In the genomic region with DNA sequence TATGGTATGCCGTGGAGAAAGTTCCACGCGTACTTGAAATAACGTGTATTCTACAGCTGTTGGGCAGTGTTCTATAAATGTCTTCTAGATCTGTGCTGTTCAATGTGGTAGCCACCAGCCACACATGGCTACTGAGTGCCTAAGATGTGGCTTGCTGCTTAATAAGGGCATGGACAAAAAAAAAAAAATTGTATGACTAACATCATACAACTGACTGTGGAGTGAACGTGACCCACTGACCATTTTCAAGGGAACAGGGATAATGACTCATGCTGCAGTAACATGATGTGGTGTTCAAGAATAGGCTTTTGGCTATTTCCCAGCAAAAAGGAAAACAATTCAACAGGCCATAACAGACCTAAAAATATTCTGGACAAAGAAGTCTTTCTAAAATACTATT, we compare ENCODE assay signal across 11 cellular contexts. TPM values are rescaled to one million over a fixed set of nuclear protein-coding genes. Genes with fewer than 3 reads are reported as not detected.
DNase-seq lines count a peak whose midpoint lies in the region; ATAC-seq and TF ChIP-seq lines count a peak whose summit lies in the region.
"Had no signal": no experiment of that assay in that cellular context is flagged by ENCODE, and none has a peak within 500 bp of the region (broad histone marks: within the 10 kb centered on the region; RNA-seq: fewer than 3 reads in every experiment).

No MANE protein-coding gene starts in this region.

- no peak for TF ChIP-seq POLR2A in ovary (IDR thresholded peaks at IDR 0.05)

- H3K4me3 ChIP-seq in ovary: no peak overlapping the region

- H3K36me3 ChIP-seq in ovary: no peaks in the 10 kb centered on the region

- ATAC-seq in esophagus mucosa (peak; percentile 80), GM19328 (IDR thresholded peaks at IDR 0.05; ENCODE audit: unreplicated experiment) (no peak), GM18858 (IDR thresholded peaks at IDR 0.05; ENCODE audit: unreplicated experiment) (no peak)

- intact Hi-C loops in ovary (cut with DNase I): no loop called here

- H3K4me1 ChIP-seq in ovary (ENCODE audit: insufficient read depth): peaks cover 6% of the 10 kb centered on the region

- DNase-seq in Daoy (ENCODE audit: low read depth) (peak; percentile 94), RPMI7951 (ENCODE audit: low read depth) (peak; percentile 95), ovary (peak in 4 of 5 donors; percentile 33 to 63 (median 38)), SHP77 (lab: John Stamatoyannopoulos, UW) (no peak), DMS114 treated with DMSO at 0.1 percent for 48 hours (lab: John Stamatoyannopoulos, UW; ENCODE audit: unreplicated experiment) (no peak)
- DNase-seq: activated naive CD4-positive, alpha-beta T cell treated with Interleukin-2 at 50 U/mL for 16 hours; islet precursor cell had no signal

- WGBS in ovary, 3 donors: 70 to 73% (median 71%) methylated on average over 5 of the region's 5 CpGs

- H3K9me3 ChIP-seq in ovary: no peaks in the 10 kb centered on the region

- TF ChIP-seq EP300 in ovary (IDR thresholded peaks at IDR 0.05): no peak

- no peaks in the 10 kb centered on the region for H3K27me3 ChIP-seq in ovary

- H3K27ac ChIP-seq in ovary: no peak overlapping the region
- H3K27ac ChIP-seq: KMS-11 had no signal

- TF ChIP-seq CTCF in ovary (IDR thresholded peaks at IDR 0.05): no peak

RNA-seq across cellular contexts. Expression of gene ATG14, which starts 13.0 kb away (rescaled TPM):
- 12.2 and 12.7 TPM in 2 replicates for total RNA-seq in Daoy (2014; rRNA removed; shearing (Covaris generic))
- 4.1 and 6.8 TPM in 2 replicates for total RNA-seq in RPMI7951 (2014; rRNA removed; shearing (Covaris generic))
- 5.3 TPM for total RNA-seq in esophagus mucosa
- total RNA-seq in ovary: 10 to 100 TPM in 6 of 7 donors, 1 to 10 TPM in 1; 9.5 to 15.6 (median 12.1) TPM
- 10 to 100 TPM; 10.4 to 22.5 TPM for polyA plus RNA-seq in ovary

RNA-seq across cellular contexts. Expression of gene TBPL2, which starts 41.7 kb away (rescaled TPM):
- total RNA-seq in Daoy (2014; rRNA removed; shearing (Covaris generic)): not detected in 2 replicates
- total RNA-seq in RPMI7951 (2014; rRNA removed; shearing (Covaris generic)): not detected in 2 replicates
- total RNA-seq in esophagus mucosa (not detected), ovary (not detected)
- under 1 TPM in 1 of 2 donors, not detected in 1; 0.05 TPM for polyA plus RNA-seq in ovary

Comparison
In these comparisons a context has a peak if more than half of its experiments do, and no peak if none do; other contexts are left out.
1. DNase-seq: peak in Daoy (single experiment), RPMI7951 (single experiment) and ovary (4 of 5); none in SHP77 (0 of 2) and DMS114 treated with DMSO at 0.1 percent for 48 hours (single experiment).